In the genomic region with DNA sequence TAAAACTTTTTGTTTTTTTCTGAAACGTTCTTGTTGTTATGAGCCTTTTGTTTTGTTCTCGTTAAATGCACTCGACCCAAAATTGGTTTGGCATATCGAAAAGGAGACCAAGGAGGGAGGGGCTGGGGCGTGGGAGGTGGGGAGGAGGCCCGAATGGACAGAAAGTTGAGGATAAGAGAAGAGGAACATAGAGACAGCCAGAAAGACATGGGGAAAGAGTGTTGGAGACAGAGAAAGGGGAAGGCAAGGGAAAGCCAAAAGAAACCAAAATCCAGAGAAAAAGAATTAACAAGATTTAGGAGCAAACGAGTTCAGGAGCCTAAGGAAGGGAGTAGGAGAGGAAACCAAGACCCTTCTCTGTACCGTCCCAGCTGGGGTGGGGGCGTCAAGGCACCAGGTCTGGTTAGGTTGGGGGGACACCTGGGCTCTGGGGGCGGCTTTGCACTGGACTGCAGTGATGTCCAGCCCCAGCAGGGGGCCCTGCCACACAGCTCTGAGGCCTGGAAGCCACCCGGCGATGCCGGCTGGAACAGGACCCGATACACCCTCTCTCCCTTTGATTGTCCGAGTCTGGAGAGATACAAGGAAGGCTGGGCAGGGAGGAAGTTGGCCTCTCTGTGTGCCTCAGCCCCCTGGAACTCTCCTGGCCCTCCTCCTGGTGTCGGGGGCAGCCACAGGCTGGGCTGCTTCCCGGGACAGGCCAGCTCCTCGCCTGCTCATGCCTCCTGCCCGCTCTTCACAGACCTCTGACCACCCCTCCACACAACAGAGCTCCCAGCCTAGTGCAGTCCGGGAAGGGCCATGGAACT, we compare ENCODE assay signal across 8 cellular contexts. TPM values are rescaled to one million over a fixed set of nuclear protein-coding genes. Genes with fewer than 3 reads are reported as not detected.
DNase-seq lines count a peak whose midpoint lies in the region; ATAC-seq and TF ChIP-seq lines count a peak whose summit lies in the region.

No MANE protein-coding gene starts in this region.

- H3K79me2 ChIP-seq in DOHH2 (ENCODE audit: control insufficient read depth, low read length) (no peaks in the 10 kb centered on the region), Loucy (ENCODE audit: insufficient read depth, low read length) (no peaks in the 10 kb centered on the region)

- H3F3A ChIP-seq in DOHH2 (ENCODE audit: control insufficient read depth, insufficient read depth) (no peaks in the 10 kb centered on the region), Loucy (ENCODE audit: low read depth) (no peaks in the 10 kb centered on the region)

- H3K9me2 ChIP-seq in DOHH2 (replicated peaks; ENCODE audit: control insufficient read depth, low read length) (no peaks in the 10 kb centered on the region), Loucy (replicated peaks; ENCODE audit: low read depth, low read length) (no peaks in the 10 kb centered on the region)

- no peak overlapping the region for H3K9ac ChIP-seq in Loucy (ENCODE audit: low read depth, low read length, poor library complexity, severe bottlenecking)

- H3K4me3 ChIP-seq in DOHH2 (ENCODE audit: low read length) (no peak overlapping the region), Loucy (ENCODE audit: low read length, poor library complexity, severe bottlenecking) (no peak overlapping the region), right lobe of liver (no peak overlapping the region)

- H3K4me2 ChIP-seq in DOHH2 (ENCODE audit: low read length) (no peak overlapping the region), Loucy (ENCODE audit: low read depth, low read length, poor library complexity, severe bottlenecking) (no peak overlapping the region)

- H3K4me1 ChIP-seq in DOHH2 (ENCODE audit: control insufficient read depth, low read length) = no peaks in the 10 kb centered on the region
- no peaks in the 10 kb centered on the region for H3K4me1 ChIP-seq in Loucy (ENCODE audit: insufficient read depth, low read length, poor library complexity, severe bottlenecking)
- no peaks in the 10 kb centered on the region for H3K4me1 ChIP-seq in right lobe of liver

- no peak overlapping the region for H3K27ac ChIP-seq in DOHH2 (ENCODE audit: low read depth, low read length)
- H3K27ac ChIP-seq in right lobe of liver = no peak overlapping the region

- H2AFZ ChIP-seq in Loucy (ENCODE audit: low read length) = no peak overlapping the region

- H3K27me3 ChIP-seq in DOHH2 (ENCODE audit: control insufficient read depth, low read length) (peaks cover 4% of the 10 kb centered on the region), Loucy (ENCODE audit: insufficient read depth, low read length, poor library complexity, severe bottlenecking) (no peaks in the 10 kb centered on the region), right lobe of liver (no peaks in the 10 kb centered on the region)

- peak; percentile 73 to 85 (median 80) for ATAC-seq in right lobe of liver
- no peak for ATAC-seq in GM21360 (IDR thresholded peaks at IDR 0.05; ENCODE audit: unreplicated experiment)
- ATAC-seq in GM21367 (IDR thresholded peaks at IDR 0.05; ENCODE audit: unreplicated experiment) = no peak

- 57% methylated on average over 8 of the region's 20 CpGs for WGBS in right lobe of liver (ENCODE audit: insufficient coverage, low coverage, low lambda C conversion rate, missing lambda C conversion rate)

- DNase-seq in activated CD4-positive, alpha-beta T cell treated with anti-CD3 and anti-CD28 coated beads, Interleukin-2, amount 50 U/mL, for 48 hours = peak; percentile 58 to 67
- peak; percentile 27 for DNase-seq in effector CD8-positive, alpha-beta T cell (lab: John Stamatoyannopoulos, UW)
- peak in 1 of 3 donors; percentile 59 for DNase-seq in right lobe of liver
- peak in 2 of 3 experiments; percentile 18 to 55 for DNase-seq in stimulated activated CD4-positive, alpha-beta T cell treated with anti-CD3 and anti-CD28 coated beads, TNF-alpha, amount 100 ng/mL, for 24 hours (ENCODE audit: low read depth in 3 of 3)

- no peaks in the 10 kb centered on the region for H3K9me3 ChIP-seq in DOHH2 (ENCODE audit: control insufficient read depth, insufficient read depth, low read length)
- no peaks in the 10 kb centered on the region for H3K9me3 ChIP-seq in Loucy (ENCODE audit: insufficient read depth, low read depth, low read length)
- H3K9me3 ChIP-seq in right lobe of liver = no peaks in the 10 kb centered on the region

- no peaks in the 10 kb centered on the region for H4K20me1 ChIP-seq in DOHH2 (ENCODE audit: control insufficient read depth, insufficient read depth, low read depth, low read length)
- no peaks in the 10 kb centered on the region for H4K20me1 ChIP-seq in Loucy (ENCODE audit: insufficient read depth, low read length, poor library complexity, severe bottlenecking)

- no peaks in the 10 kb centered on the region for H3K36me3 ChIP-seq in DOHH2 (ENCODE audit: control insufficient read depth, low read length)
- peaks cover 12% of the 10 kb centered on the region; the same call in 1 of the 2 replicates for H3K36me3 ChIP-seq in Loucy (ENCODE audit: insufficient read depth, low read length)
- no peaks in the 10 kb centered on the region for H3K36me3 ChIP-seq in right lobe of liver

- intact Hi-C loops in right lobe of liver (cut with DNase I) = no loop called here

- TF ChIP-seq CTCF in DOHH2 (IDR thresholded peaks at IDR 0.05; ENCODE audit: low read depth, low read length, poor library complexity, severe bottlenecking) = peak; percentile 52
- peak; percentile 69 for TF ChIP-seq CTCF in Loucy (conservative IDR thresholded peaks at IDR 0.05; ENCODE audit: low read length)
- peak; percentile 50 to 68 (median 56) for TF ChIP-seq CTCF in right lobe of liver (IDR thresholded peaks at IDR 0.05)

- no peak for TF ChIP-seq POLR2A in right lobe of liver (IDR thresholded peaks at IDR 0.05)

RNA-seq across cellular contexts. Expression of gene ASF1B, which starts 11.6 kb away (rescaled TPM):
- total RNA-seq in right lobe of liver = 1 to 10 TPM in 2 of 6 experiments, under 1 TPM in 4; 0.24 to 5.3 (median 0.61) TPM

RNA-seq across cellular contexts. Expression of gene PRKACA, which starts 30.4 kb away (rescaled TPM):
- total RNA-seq in right lobe of liver = 10 to 100 TPM; 54.8 to 87.5 (median 63.1) TPM

RNA-seq across cellular contexts. Expression of gene SAMD1, which starts 57.5 kb away (rescaled TPM):
- 10 to 100 TPM in 5 of 6 experiments, 1 to 10 TPM in 1; 10.0 to 25.3 (median 15.6) TPM for total RNA-seq in right lobe of liver

RNA-seq across cellular contexts. Expression of gene ADGRL1, which starts 58.0 kb away (rescaled TPM):
- total RNA-seq in right lobe of liver = 1 to 10 TPM in 3 of 6 experiments, under 1 TPM in 3; 0.46 to 4.6 (median 1.3) TPM

Comparison
In these comparisons a context has a peak if more than half of its experiments do, and no peak if none do; other contexts are left out.
1. ATAC-seq: peak in right lobe of liver (4 of 4); none in GM21360 (single experiment) and GM21367 (single experiment).
2. Peak in every context shown above with its lines, with median percentiles within 50 percentile points of each other: CTCF ChIP-seq.